ENCODE assay signal across 10 cellular contexts in the genomic region with DNA sequence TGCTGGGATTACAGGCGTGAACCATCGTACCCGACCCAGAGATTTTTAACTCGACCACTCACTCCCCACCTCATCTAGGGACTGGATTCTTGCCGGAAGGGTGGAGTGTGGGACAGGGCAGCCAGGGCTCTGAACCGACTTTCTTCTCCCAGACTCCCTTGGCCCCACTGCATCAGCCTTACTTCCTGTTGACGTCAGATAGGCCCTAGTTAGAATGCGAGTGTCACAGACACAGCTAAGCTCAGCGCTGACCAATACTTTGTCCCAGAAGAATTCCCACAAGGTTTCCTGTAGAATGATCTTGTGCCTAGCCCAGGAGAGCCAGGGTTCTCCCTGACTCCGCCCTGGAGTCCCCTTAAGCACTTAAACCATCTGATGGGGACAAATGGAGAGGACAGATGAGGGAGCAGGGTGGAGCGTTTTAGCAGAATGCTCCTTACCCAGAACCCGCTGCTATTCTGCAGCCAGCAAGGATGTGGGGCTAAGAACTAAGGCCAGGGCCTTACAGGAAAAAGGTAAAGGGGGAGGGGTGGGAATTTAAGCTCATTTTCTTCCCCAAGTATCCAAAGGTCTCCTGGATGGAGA. TPM values are rescaled to one million over a fixed set of nuclear protein-coding genes. Genes with fewer than 3 reads are reported as not detected.
A peak's percentile ranks its signal among the peaks of the same experiment; 100 is the strongest.
DNase-seq lines count a peak whose midpoint lies in the region; ATAC-seq and TF ChIP-seq lines count a peak whose summit lies in the region.
"Had no signal": no experiment of that assay in that cellular context is flagged by ENCODE, and none has a peak within 500 bp of the region (broad histone marks: within the 10 kb centered on the region; RNA-seq: fewer than 3 reads in every experiment).

No MANE protein-coding gene starts in this region.

- H3K9me3 Mint-ChIP-seq in activated naive CD4-positive, alpha-beta T cell treated with anti-CD3 and anti-CD28 coated beads for 36 hours = no peaks in the 10 kb centered on the region
- no peaks in the 10 kb centered on the region for H3K9me3 Mint-ChIP-seq in type B pancreatic cell

- intact Hi-C loops in activated naive CD4-positive, alpha-beta T cell treated with anti-CD3 and anti-CD28 coated beads for 36 hours (cut with micrococcal nuclease) = no loop called here

- H3K27ac Mint-ChIP-seq in activated naive CD4-positive, alpha-beta T cell treated with anti-CD3 and anti-CD28 coated beads for 36 hours = peak overlapping the region; percentile 87
- peak overlapping the region; percentile 39 for H3K27ac Mint-ChIP-seq in type B pancreatic cell

- CTCF ChIA-PET in activated naive CD4-positive, alpha-beta T cell treated with anti-CD3 and anti-CD28 coated beads for 36 hours (lab: Charles Lee) = interaction anchor here (0.7 to 2.8 kb wide), 3 partner anchors 10 to 482 kb away, joined by 3 to 16 read pairs (median 3); partner anchors contain the start of gene HYAL2

- ATAC-seq in HG03442 (IDR thresholded peaks at IDR 0.05; ENCODE audit: unreplicated experiment) = no peak
- ATAC-seq in HG03095 (IDR thresholded peaks at IDR 0.05; ENCODE audit: unreplicated experiment) = no peak

- peaks cover 48% of the 10 kb centered on the region for H3K36me3 Mint-ChIP-seq in activated naive CD4-positive, alpha-beta T cell treated with anti-CD3 and anti-CD28 coated beads for 36 hours (ENCODE audit: low read depth)
- peaks cover 4% of the 10 kb centered on the region for H3K36me3 Mint-ChIP-seq in type B pancreatic cell

- no peaks in the 10 kb centered on the region for H3K27me3 Mint-ChIP-seq in activated naive CD4-positive, alpha-beta T cell treated with anti-CD3 and anti-CD28 coated beads for 36 hours (ENCODE audit: low read depth)
- H3K27me3 Mint-ChIP-seq in type B pancreatic cell = peaks cover 4% of the 10 kb centered on the region

- TF ChIP-seq CTCF in type B pancreatic cell (conservative IDR thresholded peaks at IDR 0.05) = no peak

- peak overlapping the region; percentile 41 for H3K4me3 Mint-ChIP-seq in activated naive CD4-positive, alpha-beta T cell treated with anti-CD3 and anti-CD28 coated beads for 36 hours
- no peak overlapping the region for H3K4me3 Mint-ChIP-seq in type B pancreatic cell

- peak overlapping the region; percentile 75 for H3K27ac ChIP-seq in cingulate gyrus (ENCODE audit: low read depth, low read length)

- peaks cover 38% of the 10 kb centered on the region for H3K4me1 Mint-ChIP-seq in activated naive CD4-positive, alpha-beta T cell treated with anti-CD3 and anti-CD28 coated beads for 36 hours (ENCODE audit: low read depth)
- H3K4me1 Mint-ChIP-seq in type B pancreatic cell (ENCODE audit: unreplicated experiment) = peaks cover 17% of the 10 kb centered on the region

- DNase-seq in activated naive CD4-positive, alpha-beta T cell treated with anti-CD3 and anti-CD28 coated beads for 36 hours = no peak
- no peak for DNase-seq in activated naive CD4-positive, alpha-beta T cell (lab: John Stamatoyannopoulos, UW)
- DNase-seq in lung microvascular endothelial cell (ENCODE audit: low read depth in 2 of 2) (peak; percentile 63 to 97), type B pancreatic cell (ENCODE audit: extremely low spot score, unreplicated experiment) (no peak), NCI-H2029 (lab: John Stamatoyannopoulos, UW) (no peak)
- DNase-seq: NCI-H1417; stimulated activated CD8-positive, alpha-beta memory T cell treated with anti-CD3 and anti-CD28 coated beads, Interleukin-4, amount 100 ng/mL, for 48 hours had no signal

RNA-seq across cellular contexts. Expression of gene TUSC2, which starts 5.8 kb away (rescaled TPM):
- 10 to 100 TPM; 14.1 to 14.4 TPM for total RNA-seq in activated naive CD4-positive, alpha-beta T cell treated with anti-CD3 and anti-CD28 coated beads for 36 hours
- 21.4 and 22.8 TPM in 2 replicates for total RNA-seq in lung microvascular endothelial cell
- total RNA-seq in type B pancreatic cell (ENCODE audit: low replicate concordance) = 24.9 and 39.0 TPM in 2 replicates

RNA-seq across cellular contexts. Expression of gene RASSF1, which starts 6.8 kb away (rescaled TPM):
- total RNA-seq in activated naive CD4-positive, alpha-beta T cell treated with anti-CD3 and anti-CD28 coated beads for 36 hours = 10 to 100 TPM; 37.5 to 38.5 TPM
- 12.0 and 20.6 TPM in 2 replicates for total RNA-seq in lung microvascular endothelial cell
- 13.7 and 13.8 TPM in 2 replicates for total RNA-seq in type B pancreatic cell (ENCODE audit: low replicate concordance)

RNA-seq across cellular contexts. Expression of gene HYAL2, which starts 11.3 kb away (rescaled TPM):
- total RNA-seq in activated naive CD4-positive, alpha-beta T cell treated with anti-CD3 and anti-CD28 coated beads for 36 hours = 1 to 10 TPM; 1.5 to 2.1 TPM
- 404 and 600 TPM in 2 replicates for total RNA-seq in lung microvascular endothelial cell
- 46.6 and 52.5 TPM in 2 replicates for total RNA-seq in type B pancreatic cell (ENCODE audit: low replicate concordance)

RNA-seq across cellular contexts. Expression of gene ZMYND10, which starts 11.7 kb away (rescaled TPM):
- total RNA-seq in activated naive CD4-positive, alpha-beta T cell treated with anti-CD3 and anti-CD28 coated beads for 36 hours = under 1 TPM; 0.54 to 0.57 TPM
- 0.20 and 0.22 TPM in 2 replicates for total RNA-seq in lung microvascular endothelial cell
- 1.8 and 13.4 TPM in 2 replicates for total RNA-seq in type B pancreatic cell (ENCODE audit: low replicate concordance)

RNA-seq across cellular contexts. Expression of gene NPRL2, which starts 16.7 kb away (rescaled TPM):
- 10 to 100 TPM; 27.7 to 31.3 TPM for total RNA-seq in activated naive CD4-positive, alpha-beta T cell treated with anti-CD3 and anti-CD28 coated beads for 36 hours
- total RNA-seq in lung microvascular endothelial cell (12.0 and 17.3 TPM in 2 replicates), type B pancreatic cell (ENCODE audit: low replicate concordance) (20.3 and 27.9 TPM in 2 replicates)

Comparison
In these comparisons a context has a peak if more than half of its experiments do, and no peak if none do; other contexts are left out.
1. DNase-seq: peak in lung microvascular endothelial cell (2 of 2); none in activated naive CD4-positive, alpha-beta T cell treated with anti-CD3 and anti-CD28 coated beads for 36 hours (single experiment), activated naive CD4-positive, alpha-beta T cell (0 of 4), type B pancreatic cell (single experiment) and NCI-H2029 (single experiment).
2. RNA of gene HYAL2, which starts 11.3 kb away (total RNA-seq): 404 to 600 TPM in lung microvascular endothelial cell and 46.6 to 52.5 TPM in type B pancreatic cell; 1.5 to 2.1 TPM in activated naive CD4-positive, alpha-beta T cell treated with anti-CD3 and anti-CD28 coated beads for 36 hours; every median in the first group is over 10 times any median in the second.